Comparison of ENCODE assay signal across 8 cellular contexts in the genomic region with DNA sequence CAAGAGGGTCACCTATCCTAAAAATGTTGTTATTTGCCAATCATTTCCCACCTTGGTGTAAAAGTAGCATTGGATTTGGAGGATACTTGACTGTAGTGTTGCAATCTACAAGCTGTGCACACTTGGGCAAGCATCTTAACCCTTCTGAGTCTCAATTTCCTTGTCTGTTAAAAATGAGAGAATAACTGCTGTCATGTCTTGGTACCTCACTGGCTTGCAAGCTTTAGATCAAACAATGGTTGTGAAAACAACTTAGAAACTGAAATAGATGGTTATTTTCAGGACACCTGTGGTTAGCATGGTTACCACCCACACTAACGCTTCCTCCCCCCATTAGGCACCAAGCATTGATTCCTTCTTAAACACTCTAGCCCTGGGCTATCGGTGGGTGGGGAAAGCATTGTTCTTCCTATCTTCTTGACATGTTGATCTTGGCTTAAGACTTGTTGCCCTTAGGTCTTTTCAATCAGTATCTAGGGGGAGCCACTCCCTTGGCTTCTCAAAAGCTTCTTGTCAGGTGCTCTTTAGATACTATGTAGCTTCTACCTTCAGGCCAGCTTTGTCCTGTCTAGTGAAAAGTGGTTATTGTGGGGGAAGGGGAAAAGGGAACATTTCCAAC. TPM values are rescaled to one million over a fixed set of nuclear protein-coding genes. Genes with fewer than 3 reads are reported as not detected.
DNase-seq lines count a peak whose midpoint lies in the region; ATAC-seq and TF ChIP-seq lines count a peak whose summit lies in the region.

No MANE protein-coding gene starts in this region.

- DNase-seq in fibroblast of the aortic adventitia (ENCODE audit: low read depth) = peak; percentile 14
- no peak for DNase-seq in NCI-H1694 (lab: John Stamatoyannopoulos, UW)
- DNase-seq in NCI-H510A treated with DMSO at 0.1 percent for 48 hours (lab: John Stamatoyannopoulos, UW) = no peak
- DNase-seq in stimulated activated CD4-positive, alpha-beta T cell treated with anti-CD3 and anti-CD28 coated beads, Interleukin-12 subunit alpha, Interleukin-12 subunit beta, amount 100 ng/mL, for 4 hours = no peak
- DNase-seq in DMS 273 (lab: John Stamatoyannopoulos, UW; ENCODE audit: unreplicated experiment) = no peak

- peak; percentile 87 for ATAC-seq in GM18499 (IDR thresholded peaks at IDR 0.05; ENCODE audit: insufficient read depth, unreplicated experiment)
- peak; percentile 78 for ATAC-seq in GM21360 (IDR thresholded peaks at IDR 0.05; ENCODE audit: unreplicated experiment)
- peak; percentile 80 for ATAC-seq in HG03159 (IDR thresholded peaks at IDR 0.05; ENCODE audit: unreplicated experiment)

- TF ChIP-seq CTCF in fibroblast of the aortic adventitia (IDR thresholded peaks at IDR 0.05; ENCODE audit: insufficient read depth, low read length) = no peak

- no peak overlapping the region for H3K4me3 ChIP-seq in fibroblast of the aortic adventitia (ENCODE audit: low read depth, low read length)

RNA-seq across cellular contexts. Expression of a gene that starts 10.6 kb away (rescaled TPM):
- 9.1 and 11.0 TPM in 2 replicates for total RNA-seq in fibroblast of the aortic adventitia (ENCODE audit: low replicate concordance)
